Comparison of ENCODE assay signal across 1 cellular context in the genomic region with DNA sequence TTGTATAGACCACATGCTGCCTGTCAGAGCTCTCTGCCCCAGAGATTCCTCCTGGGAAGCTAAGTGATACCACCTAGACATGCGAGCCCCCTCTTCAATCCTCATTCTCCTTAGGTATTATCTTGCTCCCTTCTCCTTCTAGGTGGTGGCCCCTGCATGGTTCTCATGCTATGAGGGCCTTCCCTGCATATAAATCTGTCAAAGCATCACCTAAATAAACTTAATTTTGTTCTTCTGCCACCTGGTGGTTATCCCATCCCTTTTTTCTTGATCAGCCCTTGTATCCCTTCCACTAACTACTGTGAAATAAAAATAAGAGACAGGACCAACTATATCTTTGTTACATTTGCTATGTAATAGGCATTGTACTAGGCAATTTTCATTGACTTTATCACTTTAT.
TF ChIP-seq lines count a peak whose summit lies in the region.

No MANE protein-coding gene starts in this region.

TF ChIP-seq in H1, 55 proteins besides CTCF, POLR2A, EP300 and RAD21:
- TF ChIP-seq RBBP5 (IDR thresholded peaks at IDR 0.05; ENCODE audit: borderline replicate concordance, low read depth, low read length) = no peak
- TF ChIP-seq FOSL1 (IDR thresholded peaks at IDR 0.05; ENCODE audit: insufficient read depth, low read depth, low read length) = no peak
- no peak for TF ChIP-seq SP4 (IDR thresholded peaks at IDR 0.05; ENCODE audit: low read length)
- TF ChIP-seq CREB1 (IDR thresholded peaks at IDR 0.05) = no peak
- TF ChIP-seq NRF1 (IDR thresholded peaks at IDR 0.05; ENCODE audit: low read depth, low read length) = no peak
- no peak for TF ChIP-seq SP2 (IDR thresholded peaks at IDR 0.05; ENCODE audit: low read length)
- no peak for TF ChIP-seq CHD2 (IDR thresholded peaks at IDR 0.05; ENCODE audit: low read length)
